1 cellular context compared by ENCODE assay signal in the genomic region with DNA sequence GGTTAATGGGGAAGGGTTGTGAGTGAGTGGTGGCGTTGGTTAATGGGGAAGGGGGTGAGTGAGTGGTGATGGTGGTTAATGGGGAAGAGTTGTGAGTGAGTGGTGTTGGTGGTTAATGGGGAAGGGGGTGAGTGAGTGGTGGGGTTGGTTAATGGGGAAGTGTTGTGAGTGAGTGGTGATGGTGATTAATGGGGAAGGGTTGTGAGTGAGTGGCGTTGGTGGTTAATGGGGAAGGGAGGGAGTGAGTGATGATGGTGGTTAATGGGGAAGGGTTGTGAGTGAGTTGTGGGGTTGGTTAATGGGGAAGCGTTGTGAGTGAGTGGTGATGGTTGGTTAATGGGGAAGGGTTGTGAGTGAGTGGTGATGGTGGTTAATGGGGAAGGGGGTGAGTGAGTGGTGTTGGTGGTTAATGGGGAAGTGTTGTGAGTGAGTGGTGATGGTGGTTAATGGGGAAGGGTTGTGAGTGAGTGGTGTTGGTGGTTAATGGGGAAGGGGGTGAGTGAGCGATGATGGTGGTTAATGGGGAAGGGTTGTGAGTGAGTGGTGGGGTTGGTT.
TF ChIP-seq lines count a peak whose summit lies in the region.

No MANE protein-coding gene starts in this region.

TF ChIP-seq in K562, 482 proteins besides CTCF, POLR2A, EP300 and RAD21:
- TF ChIP-seq SUPT5H (IDR thresholded peaks at IDR 0.05) (0 out of 2 replicates have a peak, but pooled peaks have one; percentile 37), RBM39 (optimal IDR thresholded peaks at IDR 0.05; ENCODE audit: low read depth, low read length) (no peak)
